In genomic region chr16:9102379-9102778, GRCh38 we compare ENCODE assay signal across 12 cellular contexts. TPM values are rescaled to one million over a fixed set of nuclear protein-coding genes. Genes with fewer than 3 reads are reported as not detected.
DNase-seq lines count a peak whose midpoint lies in the region; ATAC-seq and TF ChIP-seq lines count a peak whose summit lies in the region.
"Had no signal": no experiment of that assay in that cellular context is flagged by ENCODE, and none has a peak within 500 bp of the region (broad histone marks: within the 10 kb centered on the region; RNA-seq: fewer than 3 reads in every experiment).

No MANE protein-coding gene starts in this region.

- H3K4me1 ChIP-seq in body of pancreas: peaks cover 98% of the 10 kb centered on the region

- H3K27me3 ChIP-seq in body of pancreas: no peaks in the 10 kb centered on the region

- H3K27ac Mint-ChIP-seq in T-cell: peak overlapping the region; percentile 23 to 71
- peak overlapping the region; percentile 59 to 64 for H3K27ac Mint-ChIP-seq in stimulated activated naive CD8-positive, alpha-beta T cell treated with anti-CD3 and anti-CD28 coated beads, Interleukin-15, amount 100 ng/mL, for 72 hours

- peaks cover 79% of the 10 kb centered on the region for H3K36me3 Mint-ChIP-seq in activated T-cell treated with anti-CD3 and anti-CD28 coated beads, Interleukin-2, amount 50 U/mL, for 4 hours (ENCODE audit: insufficient read depth)
- peaks cover 82% of the 10 kb centered on the region for H3K36me3 Mint-ChIP-seq in T-cell

- intact Hi-C loops in body of pancreas (cut with DNase I): no loop called here

- H3K9me3 Mint-ChIP-seq in activated T-cell treated with anti-CD3 and anti-CD28 coated beads, Interleukin-2, amount 50 U/mL, for 4 hours: no peaks in the 10 kb centered on the region
- no peaks in the 10 kb centered on the region for H3K9me3 Mint-ChIP-seq in T-cell
- no peaks in the 10 kb centered on the region for H3K9me3 Mint-ChIP-seq in stimulated activated naive CD8-positive, alpha-beta T cell treated with anti-CD3 and anti-CD28 coated beads, Interleukin-15, amount 100 ng/mL, for 72 hours

- ATAC-seq in activated T-cell treated with anti-CD3 and anti-CD28 coated beads, Interleukin-2, amount 50 U/mL, for 4 hours: no peak
- ATAC-seq in T-cell (replicated peaks in 1 of 4): no peak
- no peak for ATAC-seq in stimulated activated naive CD8-positive, alpha-beta T cell treated with anti-CD3 and anti-CD28 coated beads, Interleukin-15, amount 100 ng/mL, for 72 hours
- ATAC-seq in body of pancreas: no peak

- H3K4me3 ChIP-seq in body of pancreas: no peak overlapping the region
- H3K4me3 ChIP-seq: prostate gland had no signal

- no peak for DNase-seq in activated T-cell treated with anti-CD3 and anti-CD28 coated beads, Interleukin-2, amount 50 U/mL, for 4 hours
- no peak for DNase-seq in activated T-cell treated with anti-CD3 and anti-CD28 coated beads for 4 hours
- DNase-seq in T-cell: no peak
- DNase-seq in fibroblast of peridontal ligament (ENCODE audit: extremely low read depth): peak; percentile 93
- no peak for DNase-seq in stimulated activated naive CD8-positive, alpha-beta T cell treated with anti-CD3 and anti-CD28 coated beads, Interleukin-15, amount 100 ng/mL, for 72 hours
- DNase-seq in DMS114 treated with DMSO at 0.1 percent for 48 hours (lab: John Stamatoyannopoulos, UW; ENCODE audit: unreplicated experiment): no peak
- no peak for DNase-seq in SKM-1 (lab: John Stamatoyannopoulos, UW; ENCODE audit: unreplicated experiment)
- no peak for DNase-seq in body of pancreas
- DNase-seq: COR-L47, hippocampal formation had no signal

- H3K36me3 ChIP-seq in body of pancreas (replicated peaks in 1 of 2; ENCODE audit: insufficient read depth in 1 of 2, low read depth in 2 of 2): peaks cover 8% of the 10 kb centered on the region in 2 donors
- H3K36me3 ChIP-seq: prostate gland had no signal

- no peak for TF ChIP-seq CTCF in body of pancreas (IDR thresholded peaks at IDR 0.05)

- POLR2A ChIA-PET in T-cell (lab: Charles Lee): interaction anchor here (0.6 to 4.6 kb wide), 9 partner anchors 8 to 138 kb away, joined by 3 to 78 read pairs (median 7); partner anchors contain the start of gene HAPSTR1 (in 2 of the 2)

- TF ChIP-seq POLR2A in body of pancreas (IDR thresholded peaks at IDR 0.05): no peak

- peak overlapping the region in 1 of 4 donors; percentile 13 for H3K27ac ChIP-seq in body of pancreas
- H3K27ac ChIP-seq: HL-60, prostate gland had no signal

- no peaks in the 10 kb centered on the region for H3K9me3 ChIP-seq in body of pancreas
- H3K9me3 ChIP-seq: prostate gland had no signal

- CTCF ChIA-PET in T-cell (lab: Charles Lee): interaction anchor here in 1 of 2 donors (1.2 to 2.0 kb wide), 3 partner anchors 11 to 166 kb away, joined by 4 to 9 read pairs (median 8); partner anchors contain the start of gene HAPSTR1

- H3K27me3 Mint-ChIP-seq in activated T-cell treated with anti-CD3 and anti-CD28 coated beads, Interleukin-2, amount 50 U/mL, for 4 hours (ENCODE audit: low read depth): no peaks in the 10 kb centered on the region
- H3K27me3 Mint-ChIP-seq in T-cell: no peaks in the 10 kb centered on the region
- H3K27me3 Mint-ChIP-seq in stimulated activated naive CD8-positive, alpha-beta T cell treated with anti-CD3 and anti-CD28 coated beads, Interleukin-15, amount 100 ng/mL, for 72 hours: no peaks in the 10 kb centered on the region

- H3K4me3 Mint-ChIP-seq in activated T-cell treated with anti-CD3 and anti-CD28 coated beads, Interleukin-2, amount 50 U/mL, for 4 hours: peak overlapping the region; percentile 51
- peak overlapping the region; percentile 54 to 76 (median 58) for H3K4me3 Mint-ChIP-seq in T-cell
- peak overlapping the region; percentile 59 to 73 for H3K4me3 Mint-ChIP-seq in stimulated activated naive CD8-positive, alpha-beta T cell treated with anti-CD3 and anti-CD28 coated beads, Interleukin-15, amount 100 ng/mL, for 72 hours

- peaks cover 94% of the 10 kb centered on the region for H3K4me1 Mint-ChIP-seq in activated T-cell treated with anti-CD3 and anti-CD28 coated beads, Interleukin-2, amount 50 U/mL, for 4 hours (ENCODE audit: low read depth)
- peaks cover 97 to 99% (median 97%) of the 10 kb centered on the region in 3 donors for H3K4me1 Mint-ChIP-seq in T-cell
- peaks cover 100% of the 10 kb centered on the region for H3K4me1 Mint-ChIP-seq in stimulated activated naive CD8-positive, alpha-beta T cell treated with anti-CD3 and anti-CD28 coated beads, Interleukin-15, amount 100 ng/mL, for 72 hours

- 47 to 53% methylated on average over 2 of the region's 2 CpGs for WGBS in body of pancreas, 2 donors

RNA-seq across cellular contexts. Expression of gene HAPSTR1, which starts 10.9 kb away (rescaled TPM):
- 10 to 100 TPM; 64.2 to 75.7 (median 70.0) TPM for total RNA-seq in activated T-cell treated with anti-CD3 and anti-CD28 coated beads, Interleukin-2, amount 50 U/mL, for 4 hours
- total RNA-seq in T-cell (100 to 1,000 TPM in 2 of 5 donors, 10 to 100 TPM in 3; 79.3 to 123 (median 87.1) TPM), body of pancreas (10 to 100 TPM; 31.9 to 32.6 TPM)
